5 cellular contexts compared by ENCODE assay signal in genomic region chr2:72484622-72485021, GRCh38.
A peak's percentile ranks its signal among the peaks of the same experiment; 100 is the strongest.
DNase-seq lines count a peak whose midpoint lies in the region; ATAC-seq, FAIRE-seq and TF ChIP-seq lines count a peak whose summit lies in the region.
"Not testable (repeated sequence)": the region's sequence is repeated elsewhere in the genome, so short reads cannot be mapped to it uniquely, and the experiment has no call there.

No MANE protein-coding gene starts in this region.

- not testable (repeated sequence) for H3K4me3 ChIP-seq in HEK293 (ENCODE audit: low read depth, low read length); K562; HepG2 (replicated peaks in 1 of 3; ENCODE audit: insufficient read depth in 1 of 3, low read depth in 2 of 3, low read length in 3 of 3)

- TF ChIP-seq EP300 in K562 (IDR thresholded peaks at IDR 0.05; ENCODE audit: low read length); HepG2 (IDR thresholded peaks at IDR 0.05; ENCODE audit: low read depth in 2 of 2, low read length in 2 of 2); HepG2 (CRISPR knock-in tag; IDR thresholded peaks at IDR 0.05; ENCODE audit: borderline replicate concordance): not testable (repeated sequence)

- peak overlapping the region; percentile 85 for H3K27ac Mint-ChIP-seq in progenitor cell of endocrine pancreas

- TF ChIP-seq CTCF in HEK293 (tag by site-specific recombination; IDR thresholded peaks at IDR 0.05); K562 (IDR thresholded peaks at IDR 0.05 in 2 of 3, conservative IDR thresholded peaks at IDR 0.05 in 1 of 3; ENCODE audit: insufficient read depth in 2 of 3, low read depth in 1 of 3, low read length in 3 of 3); HepG2 (CRISPR knock-in tag; IDR thresholded peaks at IDR 0.05); progenitor cell of endocrine pancreas (IDR thresholded peaks at IDR 0.05; ENCODE audit: unreplicated experiment): not testable (repeated sequence)

- H3K4me1 Mint-ChIP-seq in progenitor cell of endocrine pancreas (ENCODE audit: low read depth): not testable (repeated sequence)

- TF ChIP-seq POLR2A in K562 (conservative IDR thresholded peaks at IDR 0.05); HepG2 (IDR thresholded peaks at IDR 0.05; ENCODE audit: insufficient read depth in 1 of 2, low read depth in 2 of 2, low read length in 2 of 2): not testable (repeated sequence)

- POLR2A ChIA-PET in HEK293 (lab: Yijun Ruan, JAX); K562 (lab: Yijun Ruan, JAX); HepG2 (lab: Yijun Ruan, JAX): not testable (repeated sequence)

- H3K36me3 ChIP-seq in HEK293 (ENCODE audit: control insufficient read depth in 2 of 2, insufficient read depth in 1 of 2, low read length in 2 of 2); K562 (ENCODE audit: control insufficient read depth, insufficient read depth, low read length); HepG2 (replicated peaks in 1 of 2; ENCODE audit: control insufficient read depth in 1 of 2, insufficient read depth in 2 of 2, low read length in 2 of 2): not testable (repeated sequence)

- intact Hi-C loops in K562 (cut with micrococcal nuclease); HepG2 (cut with micrococcal nuclease; ENCODE audit: unreplicated experiment): not testable (repeated sequence)

- H3K9me3 Mint-ChIP-seq in progenitor cell of endocrine pancreas (ENCODE audit: low read depth): peaks cover 17% of the 10 kb centered on the region

- not testable (repeated sequence) for FAIRE-seq in K562 (lab: Jason Lieb, UNC); HepG2 (lab: Jason Lieb, UNC)

- H3K4me1 ChIP-seq in HEK293 (ENCODE audit: control insufficient read depth, insufficient read depth, low read length); K562 (replicated peaks in 1 of 2; ENCODE audit: control insufficient read depth in 2 of 2, insufficient read depth in 2 of 2, low read length in 2 of 2); HepG2 (ENCODE audit: insufficient read depth, low read length): not testable (repeated sequence)

- in situ Hi-C loops in K562 (cut with MboI); HepG2 (cut with HindIII; ENCODE audit: extremely low pct_ligation_motif_present, low pct_unique_long_range_greater_than_20kb): not testable (repeated sequence)

- H3K27me3 Mint-ChIP-seq in progenitor cell of endocrine pancreas: not testable (repeated sequence)

- not testable (repeated sequence) for BruUV-seq in K562 (replicated peaks; lab: Mats Ljungman, UMichigan); HepG2 (replicated peaks; lab: Mats Ljungman, UMichigan)

- not testable (repeated sequence) for H3K4me2 ChIP-seq in K562 (ENCODE audit: insufficient read depth, low read length); HepG2 (ENCODE audit: low read depth, low read length)

- not testable (repeated sequence) for H3K9me1 ChIP-seq in K562 (ENCODE audit: control insufficient read depth, insufficient read depth, low read length)

- not testable (repeated sequence) for H3K9ac ChIP-seq in K562 (ENCODE audit: insufficient read depth in 1 of 2, low read depth in 2 of 2, low read length in 2 of 2); HepG2 (ENCODE audit: insufficient read depth, low read depth, low read length)

- H3K79me2 ChIP-seq in K562 (ENCODE audit: control insufficient read depth, insufficient read depth, low read length); HepG2 (ENCODE audit: insufficient read depth, low read length): not testable (repeated sequence)

- ATAC-seq in SK-N-SH treated with all-trans-retinoic acid at 6 μM for 48 hours, K562, HepG2: not testable (repeated sequence)

- not testable (repeated sequence) for TF ChIP-seq RAD21 in K562 (CRISPR knock-in tag; conservative IDR thresholded peaks at IDR 0.05 in 1 of 2, IDR thresholded peaks at IDR 0.05 in 1 of 2); HepG2 (CRISPR knock-in tag; IDR thresholded peaks at IDR 0.05)

- peaks cover 51% of the 10 kb centered on the region for H3K36me3 Mint-ChIP-seq in progenitor cell of endocrine pancreas (ENCODE audit: insufficient read depth)

- not testable (repeated sequence) for H3K9me3 ChIP-seq in HEK293 (ENCODE audit: control insufficient read depth, insufficient read depth, low read depth, low read length); K562 (replicated peaks; ENCODE audit: control insufficient read depth, insufficient read depth, low read depth, low read length); HepG2 (ENCODE audit: low read length)

- not testable (repeated sequence) for H3K27me3 ChIP-seq in K562 (ENCODE audit: control insufficient read depth in 2 of 2, insufficient read depth in 2 of 2, low read length in 2 of 2); HepG2 (ENCODE audit: control insufficient read depth in 1 of 2, insufficient read depth in 2 of 2, low read length in 2 of 2)

- not testable (repeated sequence) for H3K27ac ChIP-seq in HEK293 (ENCODE audit: extremely low read depth, low read depth, low read length); K562 (ENCODE audit: extremely low read depth, low read depth, low read length); HepG2 (ENCODE audit: extremely low read length, insufficient read depth, low read length)

- H4K20me1 ChIP-seq in K562 (replicated peaks; ENCODE audit: control insufficient read depth, insufficient read depth, low read length); HepG2 (ENCODE audit: insufficient read depth, low read length): not testable (repeated sequence)

- CTCF ChIA-PET in HEK293 (lab: Yijun Ruan, JAX); K562 (lab: Yijun Ruan, JAX; ENCODE audit: low intra/inter-chr PET ratio); HepG2 (lab: Yijun Ruan, JAX; ENCODE audit: low intra/inter-chr PET ratio, low total read pairs): not testable (repeated sequence)

- 0% methylated on average over 1 of the region's 1 CpG for WGBS in K562 (ENCODE audit: insufficient coverage, low coverage, missing lambda C conversion rate)
- 94% methylated on average over 1 of the region's 1 CpG for WGBS in HepG2 (ENCODE audit: low lambda C conversion rate)

- H2AFZ ChIP-seq in K562 (ENCODE audit: low read depth, low read length); HepG2 (ENCODE audit: low read length): not testable (repeated sequence)

- DNase-seq in K562 (ENCODE audit: extremely low read depth in 1 of 4, low spot score in 3 of 4); HepG2 (ENCODE audit: low spot score); progenitor cell of endocrine pancreas (ENCODE audit: low spot score, unreplicated experiment): not testable (repeated sequence)

- not testable (repeated sequence) for H3K4me3 Mint-ChIP-seq in progenitor cell of endocrine pancreas (ENCODE audit: low read depth)

TF ChIP-seq in HEK293, 187 proteins besides CTCF, POLR2A, EP300 and RAD21:
- peak; percentile 42; the same call in 1 of the 2 replicates for TF ChIP-seq ZNF146 (tag by site-specific recombination; IDR thresholded peaks at IDR 0.05)

TF ChIP-seq in SK-N-SH treated with all-trans-retinoic acid at 6 μM for 48 hours, 23 proteins besides CTCF, POLR2A, EP300 and RAD21:
- TF ChIP-seq ZNF8 (CRISPR knock-in tag; IDR thresholded peaks at IDR 0.05): peak; percentile 68

TF ChIP-seq in K562, 482 proteins besides CTCF, POLR2A, EP300 and RAD21:
- peak; percentile 52 for TF ChIP-seq ZNF146 (CRISPR knock-in tag; IDR thresholded peaks at IDR 0.05; ENCODE audit: unreplicated experiment)

TF ChIP-seq in HepG2, 621 proteins besides CTCF, POLR2A, EP300 and RAD21:
- TF ChIP-seq MNT (IDR thresholded peaks at IDR 0.05): peak; percentile 53
